1 cellular context compared by ENCODE assay signal in the genomic region with DNA sequence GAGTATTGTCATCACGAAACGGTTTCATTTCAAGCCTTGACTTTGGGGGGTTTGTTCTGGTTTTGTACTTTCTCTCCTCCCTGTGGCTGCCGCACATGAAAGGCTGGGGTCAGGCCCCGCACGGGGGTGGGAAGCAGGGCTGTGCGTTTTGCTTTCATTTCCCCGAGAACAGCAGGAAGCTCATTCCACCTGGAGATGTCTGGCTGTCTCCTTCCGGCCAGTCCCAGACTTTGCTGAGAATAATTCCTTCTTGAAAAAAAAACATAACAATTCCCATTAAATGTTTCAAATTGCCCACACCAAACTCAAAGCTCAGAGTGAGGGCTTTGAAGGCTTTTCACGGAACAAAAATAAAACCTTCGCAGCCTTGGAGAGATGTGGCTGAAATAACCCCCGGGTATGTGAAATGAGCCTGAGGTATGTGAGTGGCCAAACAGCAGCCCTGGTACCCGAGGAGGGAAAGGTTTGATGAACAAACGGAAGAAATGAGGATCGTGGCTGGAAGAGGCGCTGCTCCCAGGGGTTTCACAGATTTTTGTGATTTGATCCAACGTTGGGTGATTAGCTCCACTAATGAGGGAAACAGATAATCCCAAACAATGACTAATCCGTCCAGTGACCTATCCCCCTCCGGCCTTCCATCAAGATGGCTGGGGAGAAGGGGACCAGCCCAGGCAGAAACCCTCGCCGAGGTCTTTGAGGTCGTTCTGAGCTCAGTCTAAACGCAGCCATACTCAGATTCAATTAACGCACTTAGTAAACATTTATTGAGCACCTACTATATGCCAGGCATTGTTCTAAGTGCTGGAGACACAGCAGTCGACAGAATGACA.
TF ChIP-seq lines count a peak whose summit lies in the region.

No MANE protein-coding gene starts in this region.

TF ChIP-seq in WTC11, 78 proteins besides CTCF, POLR2A, EP300 and RAD21 (continued from another document):
- TF ChIP-seq PRDM15 (CRISPR knock-in tag; IDR thresholded peaks at IDR 0.05) = no peak
- TF ChIP-seq PRRX2 (CRISPR knock-in tag; IDR thresholded peaks at IDR 0.05) = no peak
- no peak for TF ChIP-seq NR1H2 (CRISPR knock-in tag; IDR thresholded peaks at IDR 0.05)
